In the genomic region with DNA sequence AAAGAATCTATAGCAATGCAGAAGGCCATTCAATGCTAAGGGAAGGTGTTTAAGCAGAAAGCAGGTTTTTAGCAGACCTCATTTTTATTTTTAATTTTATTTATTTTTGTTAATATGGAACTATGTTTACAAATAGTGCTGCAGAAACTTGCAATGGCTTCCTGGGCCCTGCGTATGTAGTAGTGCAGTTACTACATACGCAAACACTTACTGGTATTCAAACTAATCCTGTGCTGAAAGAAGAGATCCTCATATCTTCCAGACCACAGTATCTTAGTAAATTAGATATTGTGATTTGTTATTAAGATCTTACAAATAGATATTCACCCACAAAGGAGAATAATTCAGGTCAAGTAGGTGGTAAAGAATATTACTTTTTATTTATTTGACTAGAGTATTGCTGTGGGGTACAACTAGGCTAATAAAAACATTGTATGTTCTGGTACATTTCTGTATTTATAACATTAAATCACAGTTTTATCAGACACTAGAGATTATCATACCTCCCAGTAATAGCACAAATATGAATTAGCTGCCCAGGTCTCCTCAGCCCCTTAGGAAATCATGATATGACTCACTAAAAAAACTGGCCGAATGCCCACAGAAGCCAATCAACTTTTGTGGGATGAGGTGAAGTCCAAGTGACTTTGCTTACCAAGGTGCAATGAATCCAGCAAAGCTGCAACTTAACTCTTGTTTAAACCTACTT, we compare ENCODE assay signal across 13 cellular contexts. TPM values are rescaled to one million over a fixed set of nuclear protein-coding genes. Genes with fewer than 3 reads are reported as not detected.
A peak's percentile ranks its signal among the peaks of the same experiment; 100 is the strongest.
DNase-seq lines count a peak whose midpoint lies in the region; ATAC-seq, FAIRE-seq and TF ChIP-seq lines count a peak whose summit lies in the region.
"Had no signal": no experiment of that assay in that cellular context is flagged by ENCODE, and none has a peak within 500 bp of the region (broad histone marks: within the 10 kb centered on the region; RNA-seq: fewer than 3 reads in every experiment).

No MANE protein-coding gene starts in this region.

- no peak for FAIRE-seq in HTR-8/SVneo (lab: Jason Lieb, UNC)
- FAIRE-seq: K562 had no signal

- no peak for TF ChIP-seq POLR2A in right lobe of liver (IDR thresholded peaks at IDR 0.05)

- WGBS in right lobe of liver (ENCODE audit: insufficient coverage, low coverage, low lambda C conversion rate, missing lambda C conversion rate) = 68% methylated on average over 3 of the region's 3 CpGs

- no peak overlapping the region for H3K27ac ChIP-seq in right lobe of liver
- no peak overlapping the region for H3K27ac ChIP-seq in effector memory CD4-positive, alpha-beta T cell (ENCODE audit: insufficient read depth, low read length, poor library complexity, severe bottlenecking)
- H3K27ac ChIP-seq: heart left ventricle had no signal

- no peaks in the 10 kb centered on the region for H3K36me3 ChIP-seq in right lobe of liver
- H3K36me3 ChIP-seq in effector memory CD4-positive, alpha-beta T cell (ENCODE audit: control insufficient read depth, insufficient read depth, low read length) = no peaks in the 10 kb centered on the region
- H3K36me3 ChIP-seq: heart left ventricle had no signal

- DNase-seq in AG10803 (ENCODE audit: low read depth) (peak; percentile 39), HTR-8/SVneo (ENCODE audit: insufficient read length, low spot score) (peak; percentile 20), brain pericyte (ENCODE audit: low read depth, low spot score) (peak; percentile 46), right lobe of liver (peak in 2 of 3 donors; percentile 24 to 63), NCI-H748 (lab: John Stamatoyannopoulos, UW; ENCODE audit: unreplicated experiment) (no peak)
- no peak for DNase-seq in effector memory CD4-positive, alpha-beta T cell
- no peak for DNase-seq in activated effector memory CD4-positive, alpha-beta T cell treated with anti-CD3 and anti-CD28 coated beads, Interleukin-2, amount 50 U/mL, for 16 hours
- no peak for DNase-seq in activated T-cell treated with anti-CD3 and anti-CD28 coated beads, Interleukin-2, amount 50 U/mL, for 1 hour
- DNase-seq: anterior cingulate cortex; heart left ventricle; NCI-H446; stimulated activated naive CD8-positive, alpha-beta T cell treated with anti-CD3 and anti-CD28 coated beads, Interleukin-15, amount 100 ng/mL, for 72 hours had no signal

- TF ChIP-seq CTCF in AG10803 (conservative IDR thresholded peaks at IDR 0.05; ENCODE audit: low read length) (no peak), right lobe of liver (IDR thresholded peaks at IDR 0.05) (no peak)

- peak; percentile 51 to 86 (median 74) for ATAC-seq in right lobe of liver
- ATAC-seq: heart left ventricle; K562; stimulated activated naive CD8-positive, alpha-beta T cell treated with anti-CD3 and anti-CD28 coated beads, Interleukin-15, amount 100 ng/mL, for 72 hours had no signal

- no peaks in the 10 kb centered on the region for H3K9me3 ChIP-seq in right lobe of liver
- H3K9me3 ChIP-seq in effector memory CD4-positive, alpha-beta T cell (ENCODE audit: control insufficient read depth, low read length) = no peaks in the 10 kb centered on the region
- H3K9me3 ChIP-seq: heart left ventricle had no signal

- peaks cover 0 to 5% (median 2%) of the 10 kb centered on the region in 4 donors for H3K4me1 ChIP-seq in right lobe of liver
- no peaks in the 10 kb centered on the region for H3K4me1 ChIP-seq in effector memory CD4-positive, alpha-beta T cell (ENCODE audit: control insufficient read depth, insufficient read depth, low read length, poor library complexity, severe bottlenecking)

- intact Hi-C loops in right lobe of liver (cut with DNase I) = no loop called here

- H3K4me3 ChIP-seq in AG10803 (ENCODE audit: low read length) = no peak overlapping the region
- no peak overlapping the region for H3K4me3 ChIP-seq in right lobe of liver
- H3K4me3 ChIP-seq in effector memory CD4-positive, alpha-beta T cell (ENCODE audit: insufficient read depth, low read depth, low read length, poor library complexity, severe bottlenecking) = no peak overlapping the region
- H3K4me3 ChIP-seq: heart left ventricle, K562 had no signal

- H3K27me3 ChIP-seq in right lobe of liver = no peaks in the 10 kb centered on the region
- H3K27me3 ChIP-seq in effector memory CD4-positive, alpha-beta T cell (replicated peaks; ENCODE audit: control insufficient read depth, insufficient read depth, low read length, poor library complexity, severe bottlenecking) = no peaks in the 10 kb centered on the region
- H3K27me3 ChIP-seq: heart left ventricle had no signal

RNA-seq across cellular contexts. Expression of a gene that starts 57.6 kb away (rescaled TPM):
- total RNA-seq in right lobe of liver = 10 to 100 TPM in 1 of 6 experiments, 1 to 10 TPM in 5; 5.9 to 10.5 (median 7.3) TPM

Comparison
In these comparisons a context has a peak if more than half of its experiments do, and no peak if none do; other contexts are left out.
1. DNase-seq: peak in AG10803 (single experiment), HTR-8/SVneo (single experiment), brain pericyte (single experiment) and right lobe of liver (2 of 3); none in NCI-H748 (single experiment), effector memory CD4-positive, alpha-beta T cell (0 of 3), activated effector memory CD4-positive, alpha-beta T cell treated with anti-CD3 and anti-CD28 coated beads, Interleukin-2, amount 50 U/mL, for 16 hours (single experiment) and activated T-cell treated with anti-CD3 and anti-CD28 coated beads, Interleukin-2, amount 50 U/mL, for 1 hour (single experiment).